Comparison of ENCODE assay signal across 20 cellular contexts in the genomic region with DNA sequence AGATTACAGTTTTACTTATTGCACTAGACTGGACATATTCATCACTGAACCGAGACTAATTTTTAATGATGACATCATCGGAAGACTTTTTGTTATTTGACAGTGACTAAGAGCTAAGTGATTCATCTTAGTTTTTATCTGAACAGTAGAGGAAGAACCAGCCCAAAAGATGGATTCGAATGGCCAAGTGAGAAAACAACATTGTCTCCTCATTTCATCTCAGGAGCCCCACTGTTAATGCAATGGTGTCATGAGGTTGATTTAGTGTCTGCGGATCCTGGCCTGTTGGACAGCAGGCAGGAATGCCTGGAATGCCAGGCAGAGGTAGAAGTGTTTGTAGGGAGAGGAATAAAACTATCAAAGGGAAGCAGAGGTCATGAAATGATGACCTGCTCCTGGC. TPM values are rescaled to one million over a fixed set of nuclear protein-coding genes. Genes with fewer than 3 reads are reported as not detected.
A peak's percentile ranks its signal among the peaks of the same experiment; 100 is the strongest.
DNase-seq lines count a peak whose midpoint lies in the region; ATAC-seq, FAIRE-seq and TF ChIP-seq lines count a peak whose summit lies in the region.
"Had no signal": no experiment of that assay in that cellular context is flagged by ENCODE, and none has a peak within 500 bp of the region (broad histone marks: within the 10 kb centered on the region; RNA-seq: fewer than 3 reads in every experiment).

No MANE protein-coding gene starts in this region.

- no peak overlapping the region for H3K27ac Mint-ChIP-seq in stimulated activated naive CD8-positive, alpha-beta T cell treated with anti-CD3 and anti-CD28 coated beads, Interleukin-15, amount 100 ng/mL, for 72 hours
- H3K27ac Mint-ChIP-seq in natural killer cell: no peak overlapping the region
- H3K27ac Mint-ChIP-seq: CD8-positive, alpha-beta memory T cell had no signal

- TF ChIP-seq CTCF in foreskin keratinocyte (conservative IDR thresholded peaks at IDR 0.05) (no peak), natural killer cell (IDR thresholded peaks at IDR 0.05) (no peak)

- H3K4me1 ChIP-seq in foreskin keratinocyte: peaks cover 6% of the 10 kb centered on the region

- intact Hi-C loops in natural killer cell (cut with micrococcal nuclease): no loop called here

- no peaks in the 10 kb centered on the region for H3K36me3 Mint-ChIP-seq in natural killer cell
- H3K36me3 Mint-ChIP-seq: CD8-positive, alpha-beta memory T cell had no signal

- H3K4me1 Mint-ChIP-seq in stimulated activated naive CD8-positive, alpha-beta T cell treated with anti-CD3 and anti-CD28 coated beads, Interleukin-15, amount 100 ng/mL, for 72 hours: peaks cover 12% of the 10 kb centered on the region
- peaks cover 7 to 10% of the 10 kb centered on the region in 2 donors for H3K4me1 Mint-ChIP-seq in natural killer cell

- no peak for FAIRE-seq in GM12892 (lab: Jason Lieb, UNC)
- FAIRE-seq: endometrium had no signal

- H3K27ac ChIP-seq in foreskin keratinocyte: no peak overlapping the region
- H3K27ac ChIP-seq: 22Rv1, neutrophil had no signal

- no peak for DNase-seq in activated CD4-positive, CD25-positive, alpha-beta regulatory T cell treated with anti-CD3 and anti-CD28 coated beads, Interleukin-2, amount 50 U/mL, for 72 hours
- DNase-seq in foreskin keratinocyte (peak; percentile 36 to 74), natural killer cell (no peak), GM12892 (ENCODE audit: insufficient read length) (no peak), inferior parietal cortex (ENCODE audit: extremely low spot score) (no peak)
- DNase-seq in stimulated activated naive CD8-positive, alpha-beta T cell treated with anti-CD3 and anti-CD28 coated beads, Interleukin-15, amount 100 ng/mL, for 72 hours: no peak
- DNase-seq: activated CD8-positive, alpha-beta memory T cell treated with anti-CD3 and anti-CD28 coated beads for 24 hours; activated gamma-delta T cell treated with Interleukin-2 at 50 U/mL for 16 hours; caudate nucleus; CD8-positive, alpha-beta memory T cell; NCI-H2029; NCI-H82; SIG-M5; stimulated activated naive CD4-positive, alpha-beta T cell treated with Interleukin-2 at 50 U/mL for 16 hours had no signal

- no peak for TF ChIP-seq POLR2A in GM12892 (IDR thresholded peaks at IDR 0.05; ENCODE audit: low read depth, low read length)

- peaks cover 34% of the 10 kb centered on the region for H3K27me3 Mint-ChIP-seq in stimulated activated naive CD8-positive, alpha-beta T cell treated with anti-CD3 and anti-CD28 coated beads, Interleukin-15, amount 100 ng/mL, for 72 hours
- peaks cover 24 to 57% of the 10 kb centered on the region in 2 donors for H3K27me3 Mint-ChIP-seq in natural killer cell (ENCODE audit: low read depth in 2 of 2)

- ATAC-seq in activated CD4-positive, CD25-positive, alpha-beta regulatory T cell treated with anti-CD3 and anti-CD28 coated beads, Interleukin-2, amount 50 U/mL, for 24 hours: peak; percentile 73 to 76
- ATAC-seq in SK-N-SH treated with all-trans-retinoic acid at 6 μM for 48 hours (peak; percentile 25), foreskin keratinocyte (peak; percentile 79), natural killer cell (no peak)
- ATAC-seq in stimulated activated naive CD8-positive, alpha-beta T cell treated with anti-CD3 and anti-CD28 coated beads, Interleukin-15, amount 100 ng/mL, for 72 hours: peak; percentile 29
- ATAC-seq: HCT116 had no signal

- no peak overlapping the region for H3K4me3 Mint-ChIP-seq in stimulated activated naive CD8-positive, alpha-beta T cell treated with anti-CD3 and anti-CD28 coated beads, Interleukin-15, amount 100 ng/mL, for 72 hours
- H3K4me3 Mint-ChIP-seq in natural killer cell: no peak overlapping the region

- H3K27me3 ChIP-seq in foreskin keratinocyte: no peaks in the 10 kb centered on the region

- no peaks in the 10 kb centered on the region for H3K9me3 Mint-ChIP-seq in stimulated activated naive CD8-positive, alpha-beta T cell treated with anti-CD3 and anti-CD28 coated beads, Interleukin-15, amount 100 ng/mL, for 72 hours
- H3K9me3 Mint-ChIP-seq in natural killer cell: no peaks in the 10 kb centered on the region
- H3K9me3 Mint-ChIP-seq: CD8-positive, alpha-beta memory T cell had no signal

TF ChIP-seq in SK-N-SH treated with all-trans-retinoic acid at 6 μM for 48 hours, 23 proteins besides CTCF, POLR2A, EP300 and RAD21:
- TF ChIP-seq, protein P1, sequence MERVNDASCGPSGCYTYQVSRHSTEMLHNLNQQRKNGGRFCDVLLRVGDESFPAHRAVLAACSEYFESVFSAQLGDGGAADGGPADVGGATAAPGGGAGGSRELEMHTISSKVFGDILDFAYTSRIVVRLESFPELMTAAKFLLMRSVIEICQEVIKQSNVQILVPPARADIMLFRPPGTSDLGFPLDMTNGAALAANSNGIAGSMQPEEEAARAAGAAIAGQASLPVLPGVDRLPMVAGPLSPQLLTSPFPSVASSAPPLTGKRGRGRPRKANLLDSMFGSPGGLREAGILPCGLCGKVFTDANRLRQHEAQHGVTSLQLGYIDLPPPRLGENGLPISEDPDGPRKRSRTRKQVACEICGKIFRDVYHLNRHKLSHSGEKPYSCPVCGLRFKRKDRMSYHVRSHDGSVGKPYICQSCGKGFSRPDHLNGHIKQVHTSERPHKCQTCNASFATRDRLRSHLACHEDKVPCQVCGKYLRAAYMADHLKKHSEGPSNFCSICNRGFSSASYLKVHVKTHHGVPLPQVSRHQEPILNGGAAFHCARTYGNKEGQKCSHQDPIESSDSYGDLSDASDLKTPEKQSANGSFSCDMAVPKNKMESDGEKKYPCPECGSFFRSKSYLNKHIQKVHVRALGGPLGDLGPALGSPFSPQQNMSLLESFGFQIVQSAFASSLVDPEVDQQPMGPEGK (CRISPR knock-in tag; IDR thresholded peaks at IDR 0.05; ENCODE audit: borderline replicate concordance): peak; percentile 16; the same call in 1 of the 2 replicates
- 0 out of 2 replicates have a peak, but pooled peaks have one; percentile 49 for TF ChIP-seq SNAI2 (CRISPR knock-in tag; IDR thresholded peaks at IDR 0.05)
- peak; percentile 77; the same call in 1 of the 2 replicates for TF ChIP-seq ZFP3 (CRISPR knock-in tag; IDR thresholded peaks at IDR 0.05)
- TF ChIP-seq TOX (CRISPR knock-in tag; IDR thresholded peaks at IDR 0.05; ENCODE audit: borderline replicate concordance): no peak
- TF ChIP-seq ISL1 (CRISPR knock-in tag; IDR thresholded peaks at IDR 0.05): peak; percentile 87
- no peak for TF ChIP-seq CSDC2 (CRISPR knock-in tag; IDR thresholded peaks at IDR 0.05)
- no peak for TF ChIP-seq GLIS3 (CRISPR knock-in tag; IDR thresholded peaks at IDR 0.05)
- no peak for TF ChIP-seq RARB (CRISPR knock-in tag; IDR thresholded peaks at IDR 0.05)
- TF ChIP-seq BACH2 (CRISPR knock-in tag; IDR thresholded peaks at IDR 0.05; ENCODE audit: borderline replicate concordance): no peak

RNA-seq across cellular contexts. Expression of gene HPF1, which starts 37.8 kb away (rescaled TPM):
- total RNA-seq in foreskin keratinocyte (25.5 and 26.4 TPM in 2 replicates), natural killer cell (10 to 100 TPM; 12.9 to 16.1 (median 14.6) TPM)
- 29.4 and 31.1 TPM in 2 replicates for polyA plus RNA-seq in foreskin keratinocyte
- 43.2 TPM for polyA plus RNA-seq in GM12892 (2012; ENCODE audit: missing spikeins)

Comparison
In these comparisons a context has a peak if more than half of its experiments do, and no peak if none do; other contexts are left out.
1. ATAC-seq: peak in activated CD4-positive, CD25-positive, alpha-beta regulatory T cell treated with anti-CD3 and anti-CD28 coated beads, Interleukin-2, amount 50 U/mL, for 24 hours (2 of 2), SK-N-SH treated with all-trans-retinoic acid at 6 μM for 48 hours (single experiment), foreskin keratinocyte (single experiment) and stimulated activated naive CD8-positive, alpha-beta T cell treated with anti-CD3 and anti-CD28 coated beads, Interleukin-15, amount 100 ng/mL, for 72 hours (single experiment); none in natural killer cell (0 of 3).
2. DNase-seq: peak in foreskin keratinocyte (2 of 2); none in activated CD4-positive, CD25-positive, alpha-beta regulatory T cell treated with anti-CD3 and anti-CD28 coated beads, Interleukin-2, amount 50 U/mL, for 72 hours (single experiment), stimulated activated naive CD8-positive, alpha-beta T cell treated with anti-CD3 and anti-CD28 coated beads, Interleukin-15, amount 100 ng/mL, for 72 hours (0 of 2), natural killer cell (single experiment), GM12892 (single experiment) and inferior parietal cortex (single experiment).